Comparison of ENCODE assay signal across 1 cellular context in genomic region chr1:228100822-228101613, GRCh38.
TF ChIP-seq lines count a peak whose summit lies in the region.

No MANE protein-coding gene starts in this region.

TF ChIP-seq in IMR-90, 13 proteins besides CTCF, POLR2A, EP300 and RAD21 (continued from another document):
- TF ChIP-seq FOS (IDR thresholded peaks at IDR 0.05; ENCODE audit: low read depth, low read length) = no peak
- TF ChIP-seq CEBPB (IDR thresholded peaks at IDR 0.05; ENCODE audit: low read depth, low read length) = no peak
- TF ChIP-seq, protein P1, sequence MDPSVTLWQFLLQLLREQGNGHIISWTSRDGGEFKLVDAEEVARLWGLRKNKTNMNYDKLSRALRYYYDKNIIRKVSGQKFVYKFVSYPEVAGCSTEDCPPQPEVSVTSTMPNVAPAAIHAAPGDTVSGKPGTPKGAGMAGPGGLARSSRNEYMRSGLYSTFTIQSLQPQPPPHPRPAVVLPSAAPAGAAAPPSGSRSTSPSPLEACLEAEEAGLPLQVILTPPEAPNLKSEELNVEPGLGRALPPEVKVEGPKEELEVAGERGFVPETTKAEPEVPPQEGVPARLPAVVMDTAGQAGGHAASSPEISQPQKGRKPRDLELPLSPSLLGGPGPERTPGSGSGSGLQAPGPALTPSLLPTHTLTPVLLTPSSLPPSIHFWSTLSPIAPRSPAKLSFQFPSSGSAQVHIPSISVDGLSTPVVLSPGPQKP (IDR thresholded peaks at IDR 0.05; ENCODE audit: borderline replicate concordance, low read depth, low read length) = no peak
- no peak for TF ChIP-seq SMC3 (IDR thresholded peaks at IDR 0.05; ENCODE audit: low read depth, low read length)
- no peak for TF ChIP-seq MXI1 (IDR thresholded peaks at IDR 0.05; ENCODE audit: borderline replicate concordance, low read depth, low read length)
- no peak for TF ChIP-seq RCOR1 (IDR thresholded peaks at IDR 0.05; ENCODE audit: insufficient replicate concordance, low read length)
